10 cellular contexts compared by ENCODE assay signal in the genomic region with DNA sequence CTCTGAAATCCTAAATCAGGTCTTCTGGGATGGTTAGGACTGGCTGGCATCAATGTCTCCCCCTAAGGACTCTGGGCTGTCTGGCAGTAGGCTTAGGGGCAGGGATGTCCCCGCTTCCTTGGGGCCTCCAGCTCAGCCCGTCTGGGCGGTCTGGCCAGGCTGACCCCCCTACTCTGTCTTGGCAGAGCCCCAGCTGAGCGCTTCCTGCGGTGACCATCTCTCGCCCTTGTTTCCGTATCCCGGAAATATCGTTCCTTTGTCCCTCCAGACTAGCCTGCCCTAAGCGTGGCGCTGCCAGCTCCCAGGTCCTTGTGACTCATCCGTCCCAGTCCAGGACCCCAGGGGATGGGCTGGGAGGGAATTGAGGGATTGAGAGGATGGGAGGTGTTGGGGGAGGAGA. TPM values are rescaled to one million over a fixed set of nuclear protein-coding genes. Genes with fewer than 3 reads are reported as not detected.
DNase-seq lines count a peak whose midpoint lies in the region; ATAC-seq and TF ChIP-seq lines count a peak whose summit lies in the region.
"Had no signal": no experiment of that assay in that cellular context is flagged by ENCODE, and none has a peak within 500 bp of the region (broad histone marks: within the 10 kb centered on the region; RNA-seq: fewer than 3 reads in every experiment).

No MANE protein-coding gene starts in this region.

- H3K4me1 ChIP-seq in ACC112 (ENCODE audit: control insufficient read depth, insufficient read depth, low read length, unreplicated experiment) = peaks cover 12% of the 10 kb centered on the region
- H3K4me1 ChIP-seq in lung (ENCODE audit: control insufficient read depth in 2 of 2, insufficient read depth in 2 of 2, low read length in 2 of 2) = peaks cover 6 to 19% of the 10 kb centered on the region in 2 donors

- no peak overlapping the region for H2AFZ ChIP-seq in ACC112 (ENCODE audit: low read length, unreplicated experiment)

- peaks cover 64% of the 10 kb centered on the region for H3K27me3 Mint-ChIP-seq in stimulated activated memory B cell treated with anti-CD40 and anti-IgM and Interleukin-4, amounts not matched to agents 10 μg/mL and 1 μg/mL and 100 μg/mL, for 72 hours

- peak; percentile 49 for DNase-seq in choroid plexus epithelial cell (ENCODE audit: low read depth)
- peak; percentile 51 for DNase-seq in lung (ENCODE audit: low spot score)
- no peak for DNase-seq in D341Med (ENCODE audit: low spot score)
- DNase-seq in activated T-cell treated with anti-CD3 and anti-CD28 coated beads, Interleukin-2, amount 50 U/mL, for 1 hour = no peak
- DNase-seq: naive B cell had no signal

- no peaks in the 10 kb centered on the region for H3K36me3 ChIP-seq in ACC112 (ENCODE audit: insufficient read depth, low read length)
- H3K36me3 ChIP-seq in lung (ENCODE audit: control insufficient read depth in 2 of 2, insufficient read depth in 2 of 2, low read length in 2 of 2) = no peaks in the 10 kb centered on the region

- no peaks in the 10 kb centered on the region for H3K9me3 ChIP-seq in lung (ENCODE audit: control insufficient read depth in 2 of 2, insufficient read depth in 1 of 2, low read length in 1 of 2)

- H3K27me3 ChIP-seq in ACC112 (ENCODE audit: insufficient read depth, low read length) (no peaks in the 10 kb centered on the region), lung (ENCODE audit: control insufficient read depth, insufficient read depth) (no peaks in the 10 kb centered on the region)

- no peaks in the 10 kb centered on the region for H3K36me3 Mint-ChIP-seq in stimulated activated memory B cell treated with anti-CD40 and anti-IgM and Interleukin-4, amounts not matched to agents 10 μg/mL and 1 μg/mL and 100 μg/mL, for 72 hours
- H3K36me3 Mint-ChIP-seq: naive B cell had no signal

- TF ChIP-seq CTCF in choroid plexus epithelial cell (conservative IDR thresholded peaks at IDR 0.05; ENCODE audit: low read depth, low read length) (no peak), lung (IDR thresholded peaks at IDR 0.05; ENCODE audit: control extremely low read depth, extremely low read depth) (no peak)

- ATAC-seq in lung (ENCODE audit: insufficient read depth, low FRiP score) (no peak), HG02970 (IDR thresholded peaks at IDR 0.05; ENCODE audit: low FRiP score, unreplicated experiment) (no peak)
- ATAC-seq in stimulated activated memory B cell treated with anti-CD40 and anti-IgM and Interleukin-4, amounts not matched to agents 10 μg/mL and 1 μg/mL and 100 μg/mL, for 72 hours = no peak

- H3K4me3 Mint-ChIP-seq in stimulated activated memory B cell treated with anti-CD40 and anti-IgM and Interleukin-4, amounts not matched to agents 10 μg/mL and 1 μg/mL and 100 μg/mL, for 72 hours = no peak overlapping the region
- H3K4me3 Mint-ChIP-seq: naive B cell had no signal

- H3K79me2 ChIP-seq in ACC112 (ENCODE audit: control insufficient read depth, insufficient read depth, low read length, unreplicated experiment) = no peaks in the 10 kb centered on the region

- 5 to 7% methylated on average over 12 of the region's 12 CpGs for WGBS in lung, 2 donors

- no peak for TF ChIP-seq EP300 in Ishikawa (IDR thresholded peaks at IDR 0.05; ENCODE audit: borderline replicate concordance)

- peak overlapping the region; percentile 58 for H3K4me3 ChIP-seq in ACC112 (ENCODE audit: low read depth, low read length)
- peak overlapping the region; percentile 48 for H3K4me3 ChIP-seq in choroid plexus epithelial cell (ENCODE audit: low read depth, low read length)
- no peak overlapping the region for H3K4me3 ChIP-seq in lung

- H3K27ac Mint-ChIP-seq in stimulated activated memory B cell treated with anti-CD40 and anti-IgM and Interleukin-4, amounts not matched to agents 10 μg/mL and 1 μg/mL and 100 μg/mL, for 72 hours = no peak overlapping the region
- H3K27ac Mint-ChIP-seq: naive B cell had no signal

- H3K27ac ChIP-seq in ACC112 (ENCODE audit: low read depth, low read length) (peak overlapping the region; percentile 47; the same call in 1 of the 2 replicates), lung (ENCODE audit: low read depth in 1 of 2, low read length in 1 of 2) (peak overlapping the region in 1 of 2 donors; percentile 5)
- H3K27ac ChIP-seq: KMS-11 had no signal

- H3K4me1 Mint-ChIP-seq in stimulated activated memory B cell treated with anti-CD40 and anti-IgM and Interleukin-4, amounts not matched to agents 10 μg/mL and 1 μg/mL and 100 μg/mL, for 72 hours = peaks cover 23% of the 10 kb centered on the region

- no peak for TF ChIP-seq RAD21 in Ishikawa (IDR thresholded peaks at IDR 0.05; ENCODE audit: low read depth)

- no peaks in the 10 kb centered on the region for H3K9me3 Mint-ChIP-seq in stimulated activated memory B cell treated with anti-CD40 and anti-IgM and Interleukin-4, amounts not matched to agents 10 μg/mL and 1 μg/mL and 100 μg/mL, for 72 hours
- H3K9me3 Mint-ChIP-seq: naive B cell had no signal

TF ChIP-seq in Ishikawa, 13 proteins besides CTCF, POLR2A, EP300 and RAD21:
- TF ChIP-seq YY1 (IDR thresholded peaks at IDR 0.05; ENCODE audit: low read depth) (no peak), TCF12 (IDR thresholded peaks at IDR 0.05; ENCODE audit: low read depth) (no peak), TEAD4 (IDR thresholded peaks at IDR 0.05) (no peak), FOXM1 (IDR thresholded peaks at IDR 0.05; ENCODE audit: borderline replicate concordance, low read depth) (no peak), TAF1 (IDR thresholded peaks at IDR 0.05; ENCODE audit: low read depth) (no peak), ZBTB7A (IDR thresholded peaks at IDR 0.05; ENCODE audit: low read depth) (peak; percentile 47; the same call in 1 of the 2 replicates), NFIC (IDR thresholded peaks at IDR 0.05) (peak; percentile 42; the same call in 1 of the 2 replicates), CREB1 (IDR thresholded peaks at IDR 0.05; ENCODE audit: low read depth) (no peak)
- TF ChIP-seq, protein P1, sequence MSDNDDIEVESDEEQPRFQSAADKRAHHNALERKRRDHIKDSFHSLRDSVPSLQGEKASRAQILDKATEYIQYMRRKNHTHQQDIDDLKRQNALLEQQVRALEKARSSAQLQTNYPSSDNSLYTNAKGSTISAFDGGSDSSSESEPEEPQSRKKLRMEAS (IDR thresholded peaks at IDR 0.05) = no peak
- TF ChIP-seq, protein P2, sequence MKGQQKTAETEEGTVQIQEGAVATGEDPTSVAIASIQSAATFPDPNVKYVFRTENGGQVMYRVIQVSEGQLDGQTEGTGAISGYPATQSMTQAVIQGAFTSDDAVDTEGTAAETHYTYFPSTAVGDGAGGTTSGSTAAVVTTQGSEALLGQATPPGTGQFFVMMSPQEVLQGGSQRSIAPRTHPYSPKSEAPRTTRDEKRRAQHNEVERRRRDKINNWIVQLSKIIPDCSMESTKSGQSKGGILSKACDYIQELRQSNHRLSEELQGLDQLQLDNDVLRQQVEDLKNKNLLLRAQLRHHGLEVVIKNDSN (IDR thresholded peaks at IDR 0.05) = no peak

RNA-seq across cellular contexts. Expression of a gene that starts 11.3 kb away (rescaled TPM):
- 10 to 100 TPM; 22.2 to 24.1 TPM for total RNA-seq in lung
- 10 to 100 TPM; 13.3 to 14.2 TPM for polyA plus RNA-seq in lung

RNA-seq across cellular contexts. Expression of a gene that starts 14.0 kb away (rescaled TPM):
- 10 to 100 TPM in 1 of 2 donors, 1 to 10 TPM in 1; 7.1 to 22.5 TPM for total RNA-seq in lung
- polyA plus RNA-seq in lung = 1 to 10 TPM; 7.1 to 8.8 TPM

RNA-seq across cellular contexts. Expression of a gene that starts 28.4 kb away (rescaled TPM):
- total RNA-seq in lung = 10 to 100 TPM in 1 of 2 donors, 1 to 10 TPM in 1; 6.4 to 29.1 TPM
- polyA plus RNA-seq in lung = 10 to 100 TPM; 22.6 to 55.0 TPM

RNA-seq across cellular contexts. Expression of a gene that starts 39.3 kb away (rescaled TPM):
- 10 to 100 TPM; 16.1 to 40.7 TPM for total RNA-seq in lung
- 10 to 100 TPM; 60.2 to 66.5 TPM for polyA plus RNA-seq in lung

RNA-seq across cellular contexts. Expression of a gene that starts 43.0 kb away (rescaled TPM):
- 10 to 100 TPM; 22.3 to 85.7 TPM for total RNA-seq in lung
- 100 to 1,000 TPM; 101 to 137 TPM for polyA plus RNA-seq in lung

Comparison
In these comparisons a context has a peak if more than half of its experiments do, and no peak if none do; other contexts are left out.
1. DNase-seq: peak in choroid plexus epithelial cell (single experiment) and lung (single experiment); none in D341Med (single experiment) and activated T-cell treated with anti-CD3 and anti-CD28 coated beads, Interleukin-2, amount 50 U/mL, for 1 hour (single experiment).